In the genomic region with DNA sequence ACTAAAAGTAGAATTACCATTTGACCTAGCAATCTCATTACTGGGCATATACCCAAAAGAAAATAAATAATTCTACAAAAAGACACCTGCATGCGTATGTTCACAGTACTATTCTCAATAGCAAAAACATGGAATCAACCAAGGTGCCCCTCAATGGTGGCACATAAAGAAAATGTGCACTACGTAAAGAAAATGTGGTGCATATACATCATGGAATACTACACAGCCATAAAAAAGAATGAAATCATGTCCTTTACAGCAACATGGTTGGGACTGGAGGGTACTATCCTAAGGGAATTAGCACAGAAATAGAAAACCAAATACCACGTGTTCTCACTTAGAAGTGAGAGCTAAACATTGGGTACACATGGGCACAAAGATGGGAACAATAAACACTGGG, we compare ENCODE assay signal across 21 cellular contexts.
DNase-seq lines count a peak whose midpoint lies in the region; ATAC-seq, FAIRE-seq and TF ChIP-seq lines count a peak whose summit lies in the region.
"Had no signal": no experiment of that assay in that cellular context is flagged by ENCODE, and none has a peak within 500 bp of the region (broad histone marks: within the 10 kb centered on the region; RNA-seq: fewer than 3 reads in every experiment).

No MANE protein-coding gene starts in this region.

- H3K79me2 ChIP-seq in HepG2 (ENCODE audit: insufficient read depth, low read length): no peaks in the 10 kb centered on the region
- H3K79me2 ChIP-seq in K562 (ENCODE audit: control insufficient read depth, insufficient read depth, low read length): no peaks in the 10 kb centered on the region

- FAIRE-seq in HepG2 (lab: Jason Lieb, UNC): no peak
- FAIRE-seq in K562 (lab: Jason Lieb, UNC): no peak
- FAIRE-seq: A549, D721Med, G401.6, GM12891 had no signal

- H4K20me1 ChIP-seq in HepG2 (ENCODE audit: insufficient read depth, low read length): no peaks in the 10 kb centered on the region
- no peaks in the 10 kb centered on the region for H4K20me1 ChIP-seq in K562 (replicated peaks; ENCODE audit: control insufficient read depth, insufficient read depth, low read length)
- H4K20me1 ChIP-seq: BLaER1 treated with 17β-estradiol and CSF1 and Interleukin-3, amounts not matched to agents 10 nM and 100 nM had no signal

- BruUV-seq in HepG2 (replicated peaks; lab: Mats Ljungman, UMichigan) (no TSS peak), K562 (replicated peaks; lab: Mats Ljungman, UMichigan) (no TSS peak)

- H3K4me3 ChIP-seq in HepG2 (replicated peaks in 1 of 3; ENCODE audit: insufficient read depth in 1 of 3, low read depth in 2 of 3, low read length in 3 of 3): no peak overlapping the region
- H3K4me3 ChIP-seq in right lobe of liver: no peak overlapping the region
- no peak overlapping the region for H3K4me3 ChIP-seq in K562
- H3K4me3 ChIP-seq: A549; BLaER1 treated with 17β-estradiol and CSF1 and Interleukin-3, amounts not matched to agents 10 nM and 100 nM had no signal

- ATAC-seq in HepG2 (no peak), right lobe of liver (no peak), K562 (no peak), HG03354 (IDR thresholded peaks at IDR 0.05; ENCODE audit: poor library complexity, severe bottlenecking, unreplicated experiment) (no peak)
- no peak for ATAC-seq in stimulated activated naive CD8-positive, alpha-beta T cell treated with anti-CD3 and anti-CD28 coated beads, Interleukin-15, amount 100 ng/mL, for 72 hours
- ATAC-seq: A549; CD8-positive, alpha-beta T cell had no signal

- H3K27me3 ChIP-seq in HepG2 (ENCODE audit: control insufficient read depth in 1 of 2, insufficient read depth in 2 of 2, low read length in 2 of 2) (0 out of 5 replicates have a peak, but pooled peaks cover 0 to 7% of the 10 kb centered on the region in 2 experiments), right lobe of liver (no peaks in the 10 kb centered on the region), K562 (ENCODE audit: control insufficient read depth in 2 of 2, insufficient read depth in 2 of 2, low read length in 2 of 2) (no peaks in the 10 kb centered on the region)

- TF ChIP-seq CTCF in HepG2 (CRISPR knock-in tag; IDR thresholded peaks at IDR 0.05): no peak
- TF ChIP-seq CTCF in right lobe of liver (IDR thresholded peaks at IDR 0.05): no peak
- TF ChIP-seq CTCF in K562 (IDR thresholded peaks at IDR 0.05 in 2 of 3, conservative IDR thresholded peaks at IDR 0.05 in 1 of 3; ENCODE audit: insufficient read depth in 2 of 3, low read depth in 1 of 3, low read length in 3 of 3): no peak

- no peaks in the 10 kb centered on the region for H3K36me3 ChIP-seq in HepG2 (replicated peaks in 1 of 2; ENCODE audit: control insufficient read depth in 1 of 2, insufficient read depth in 2 of 2, low read length in 2 of 2)
- H3K36me3 ChIP-seq in right lobe of liver: no peaks in the 10 kb centered on the region
- no peaks in the 10 kb centered on the region for H3K36me3 ChIP-seq in K562 (ENCODE audit: control insufficient read depth, insufficient read depth, low read length)
- H3K36me3 ChIP-seq: BLaER1 treated with 17β-estradiol and CSF1 and Interleukin-3, amounts not matched to agents 10 nM and 100 nM had no signal

- POLR2A ChIA-PET in HepG2 (lab: Yijun Ruan, JAX) (no interaction called here), K562 (lab: Yijun Ruan, JAX) (no interaction called here)

- TF ChIP-seq EP300 in HepG2 (IDR thresholded peaks at IDR 0.05; ENCODE audit: low read depth in 2 of 2, low read length in 2 of 2) (no peak), HepG2 (CRISPR knock-in tag; IDR thresholded peaks at IDR 0.05; ENCODE audit: borderline replicate concordance) (no peak), K562 (IDR thresholded peaks at IDR 0.05; ENCODE audit: low read length) (no peak)

- in situ Hi-C loops in HepG2 (cut with HindIII; ENCODE audit: extremely low pct_ligation_motif_present, low pct_unique_long_range_greater_than_20kb): no loop called here
- in situ Hi-C loops in K562 (cut with MboI): no loop called here

- H3K4me1 ChIP-seq in HepG2 (ENCODE audit: insufficient read depth, low read length) (no peaks in the 10 kb centered on the region), right lobe of liver (no peaks in the 10 kb centered on the region), K562 (replicated peaks in 1 of 2; ENCODE audit: control insufficient read depth in 2 of 2, insufficient read depth in 2 of 2, low read length in 2 of 2) (peaks cover 21 to 37% of the 10 kb centered on the region in 2 experiments; a peak in 4 of 5 replicates)

- TF ChIP-seq POLR2A in HepG2 (IDR thresholded peaks at IDR 0.05; ENCODE audit: insufficient read depth in 1 of 2, low read depth in 2 of 2, low read length in 2 of 2) (no peak), right lobe of liver (IDR thresholded peaks at IDR 0.05) (no peak), K562 (conservative IDR thresholded peaks at IDR 0.05) (no peak)

- H3K4me1 Mint-ChIP-seq in stimulated activated naive CD8-positive, alpha-beta T cell treated with anti-CD3 and anti-CD28 coated beads, Interleukin-15, Interleukin-2, amounts not matched to agents 100 ng/mL and 50 ng/mL, for 24 hours (ENCODE audit: low read depth): peaks cover 9% of the 10 kb centered on the region
- H3K4me1 Mint-ChIP-seq in stimulated activated naive CD8-positive, alpha-beta T cell treated with anti-CD3 and anti-CD28 coated beads, Interleukin-15, amount 100 ng/mL, for 72 hours: peaks cover 13% of the 10 kb centered on the region
- H3K4me1 Mint-ChIP-seq: B cell had no signal

- H3K9me3 Mint-ChIP-seq in stimulated activated naive CD8-positive, alpha-beta T cell treated with anti-CD3 and anti-CD28 coated beads, Interleukin-15, Interleukin-2, amounts not matched to agents 100 ng/mL and 50 ng/mL, for 24 hours: peaks cover 6% of the 10 kb centered on the region
- no peaks in the 10 kb centered on the region for H3K9me3 Mint-ChIP-seq in stimulated activated naive CD8-positive, alpha-beta T cell treated with anti-CD3 and anti-CD28 coated beads, Interleukin-15, amount 100 ng/mL, for 72 hours
- H3K9me3 Mint-ChIP-seq: CD4-positive, alpha-beta T cell; CD8-positive, alpha-beta T cell had no signal

- intact Hi-C loops in HepG2 (cut with micrococcal nuclease; ENCODE audit: unreplicated experiment): no loop called here
- intact Hi-C loops in right lobe of liver (cut with DNase I): no loop called here
- intact Hi-C loops in K562 (cut with micrococcal nuclease): no loop called here

- peaks cover 28% of the 10 kb centered on the region for H3K27me3 Mint-ChIP-seq in stimulated activated naive CD8-positive, alpha-beta T cell treated with anti-CD3 and anti-CD28 coated beads, Interleukin-15, Interleukin-2, amounts not matched to agents 100 ng/mL and 50 ng/mL, for 24 hours
- peaks cover 17% of the 10 kb centered on the region for H3K27me3 Mint-ChIP-seq in stimulated activated naive CD8-positive, alpha-beta T cell treated with anti-CD3 and anti-CD28 coated beads, Interleukin-15, amount 100 ng/mL, for 72 hours
- H3K27me3 Mint-ChIP-seq: CD4-positive, alpha-beta T cell had no signal

- DNase-seq in HepG2 (ENCODE audit: low spot score) (no peak), right lobe of liver (no peak), K562 (ENCODE audit: extremely low read depth in 1 of 4, low spot score in 3 of 4) (no peak)
- no peak for DNase-seq in stimulated activated naive CD8-positive, alpha-beta T cell treated with anti-CD3 and anti-CD28 coated beads, Interleukin-15, amount 100 ng/mL, for 72 hours
- DNase-seq: AML-193; Caco-2; Calu3; CD4-positive, alpha-beta T cell; CD8-positive, alpha-beta T cell; DMS79 treated with DMSO at 0.1 percent for 48 hours; GF-D8 had no signal

- H3K9me1 ChIP-seq in K562 (ENCODE audit: control insufficient read depth, insufficient read depth, low read length): no peaks in the 10 kb centered on the region

- H2AFZ ChIP-seq in HepG2 (ENCODE audit: low read length) (no peak overlapping the region), K562 (ENCODE audit: low read depth, low read length) (no peak overlapping the region)

- no peak for TF ChIP-seq RAD21 in HepG2 (CRISPR knock-in tag; IDR thresholded peaks at IDR 0.05)
- no peak for TF ChIP-seq RAD21 in K562 (CRISPR knock-in tag; conservative IDR thresholded peaks at IDR 0.05 in 1 of 2, IDR thresholded peaks at IDR 0.05 in 1 of 2)

- H3K27ac ChIP-seq in HepG2 (ENCODE audit: extremely low read length, insufficient read depth, low read length) (no peak overlapping the region), right lobe of liver (no peak overlapping the region), K562 (ENCODE audit: extremely low read depth, low read depth, low read length) (no peak overlapping the region)
- H3K27ac ChIP-seq: 22Rv1; A549; BLaER1 treated with 17β-estradiol and CSF1 and Interleukin-3, amounts not matched to agents 10 nM and 100 nM; C4-2B had no signal

- H3K9ac ChIP-seq in HepG2 (ENCODE audit: insufficient read depth, low read depth, low read length) (no peak overlapping the region), K562 (ENCODE audit: insufficient read depth in 1 of 2, low read depth in 2 of 2, low read length in 2 of 2) (no peak overlapping the region)
- H3K9ac ChIP-seq: BLaER1 treated with 17β-estradiol and CSF1 and Interleukin-3, amounts not matched to agents 10 nM and 100 nM had no signal

- H3K4me3 Mint-ChIP-seq in stimulated activated naive CD8-positive, alpha-beta T cell treated with anti-CD3 and anti-CD28 coated beads, Interleukin-15, Interleukin-2, amounts not matched to agents 100 ng/mL and 50 ng/mL, for 24 hours: no peak overlapping the region
- no peak overlapping the region for H3K4me3 Mint-ChIP-seq in stimulated activated naive CD8-positive, alpha-beta T cell treated with anti-CD3 and anti-CD28 coated beads, Interleukin-15, amount 100 ng/mL, for 72 hours
- H3K4me3 Mint-ChIP-seq: B cell; CD4-positive, alpha-beta T cell; CD8-positive, alpha-beta T cell had no signal

- no peaks in the 10 kb centered on the region for H3K36me3 Mint-ChIP-seq in stimulated activated naive CD8-positive, alpha-beta T cell treated with anti-CD3 and anti-CD28 coated beads, Interleukin-15, Interleukin-2, amounts not matched to agents 100 ng/mL and 50 ng/mL, for 24 hours (ENCODE audit: low read depth)
- H3K36me3 Mint-ChIP-seq: CD8-positive, alpha-beta T cell had no signal

- peak overlapping the region; percentile 38 for H3K27ac Mint-ChIP-seq in stimulated activated naive CD8-positive, alpha-beta T cell treated with anti-CD3 and anti-CD28 coated beads, Interleukin-15, Interleukin-2, amounts not matched to agents 100 ng/mL and 50 ng/mL, for 24 hours
- H3K27ac Mint-ChIP-seq in stimulated activated naive CD8-positive, alpha-beta T cell treated with anti-CD3 and anti-CD28 coated beads, Interleukin-15, amount 100 ng/mL, for 72 hours: no peak overlapping the region
- H3K27ac Mint-ChIP-seq: B cell; CD4-positive, alpha-beta T cell; CD8-positive, alpha-beta T cell had no signal

- H3K4me2 ChIP-seq in HepG2 (ENCODE audit: low read depth, low read length): no peak overlapping the region
- no peak overlapping the region for H3K4me2 ChIP-seq in K562 (ENCODE audit: insufficient read depth, low read length)
- H3K4me2 ChIP-seq: A549; BLaER1 treated with 17β-estradiol and CSF1 and Interleukin-3, amounts not matched to agents 10 nM and 100 nM had no signal

- CTCF ChIA-PET in HepG2 (lab: Yijun Ruan, JAX; ENCODE audit: low intra/inter-chr PET ratio, low total read pairs): no interaction called here
- CTCF ChIA-PET in K562 (lab: Yijun Ruan, JAX; ENCODE audit: low intra/inter-chr PET ratio): no interaction called here

- WGBS in HepG2 (ENCODE audit: low lambda C conversion rate): under 1% methylated on average over 3 of the region's 3 CpGs
- 65% methylated on average over 3 of the region's 3 CpGs for WGBS in right lobe of liver (ENCODE audit: insufficient coverage, low coverage, low lambda C conversion rate, missing lambda C conversion rate)
- 86% methylated on average over 3 of the region's 3 CpGs for WGBS in K562 (ENCODE audit: insufficient coverage, low coverage, missing lambda C conversion rate)

- H3K9me3 ChIP-seq in HepG2 (ENCODE audit: low read length) (no peaks in the 10 kb centered on the region), right lobe of liver (no peaks in the 10 kb centered on the region), K562 (replicated peaks; ENCODE audit: control insufficient read depth, insufficient read depth, low read depth, low read length) (no peaks in the 10 kb centered on the region)
- H3K9me3 ChIP-seq: A549; BLaER1 treated with 17β-estradiol and CSF1 and Interleukin-3, amounts not matched to agents 10 nM and 100 nM; Caco-2 had no signal
